Comparison of ENCODE assay signal across 1 cellular context in the genomic region with DNA sequence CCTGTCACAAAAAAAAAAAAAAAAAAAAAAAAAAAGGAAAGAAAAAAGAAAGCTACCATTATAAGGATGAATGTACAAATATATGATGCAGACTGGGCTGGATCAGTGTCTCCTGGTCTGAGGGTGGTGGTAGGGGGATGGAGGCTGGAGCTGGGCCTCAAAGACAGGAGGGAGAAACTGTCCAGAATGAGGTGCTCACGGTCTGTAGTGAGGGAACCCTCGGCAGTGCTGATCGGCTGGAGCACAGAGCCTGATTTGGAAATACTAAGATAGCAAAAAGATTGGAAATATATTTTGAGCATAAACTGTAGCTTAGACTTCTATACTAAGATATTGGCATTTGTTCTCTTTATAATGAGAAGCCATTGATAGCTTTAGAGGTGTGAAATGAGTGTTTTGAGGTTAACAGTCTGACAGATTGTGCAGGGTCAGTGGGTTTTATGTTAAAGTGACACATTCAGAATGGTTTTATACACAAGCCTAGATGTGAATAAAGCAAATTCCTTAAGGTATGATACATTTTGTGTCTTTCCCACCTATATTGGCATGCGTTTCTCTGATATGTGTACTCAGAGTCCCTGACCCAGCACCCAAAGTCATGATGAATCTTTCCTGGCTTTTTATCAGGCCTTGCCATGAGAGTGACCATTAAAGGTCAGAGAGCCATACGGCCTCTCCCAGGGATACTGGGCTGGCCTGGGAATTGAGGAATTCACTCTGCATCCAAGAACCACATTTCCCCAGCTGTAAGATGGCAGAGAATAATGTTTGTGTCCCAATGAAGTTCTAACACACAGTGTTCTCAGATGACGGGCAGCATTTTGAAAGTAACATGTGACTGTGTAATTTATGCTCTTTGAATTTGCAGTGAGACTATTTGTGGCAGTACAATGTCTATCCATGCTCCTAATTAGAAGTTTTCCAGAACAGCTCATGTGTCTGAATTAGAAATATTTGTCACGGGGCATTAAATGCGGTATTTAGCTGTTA.
TF ChIP-seq lines count a peak whose summit lies in the region.

No MANE protein-coding gene starts in this region.

TF ChIP-seq in GM23338, 12 proteins besides CTCF, POLR2A, EP300 and RAD21 (continued from another document):
- TF ChIP-seq, protein P1, sequence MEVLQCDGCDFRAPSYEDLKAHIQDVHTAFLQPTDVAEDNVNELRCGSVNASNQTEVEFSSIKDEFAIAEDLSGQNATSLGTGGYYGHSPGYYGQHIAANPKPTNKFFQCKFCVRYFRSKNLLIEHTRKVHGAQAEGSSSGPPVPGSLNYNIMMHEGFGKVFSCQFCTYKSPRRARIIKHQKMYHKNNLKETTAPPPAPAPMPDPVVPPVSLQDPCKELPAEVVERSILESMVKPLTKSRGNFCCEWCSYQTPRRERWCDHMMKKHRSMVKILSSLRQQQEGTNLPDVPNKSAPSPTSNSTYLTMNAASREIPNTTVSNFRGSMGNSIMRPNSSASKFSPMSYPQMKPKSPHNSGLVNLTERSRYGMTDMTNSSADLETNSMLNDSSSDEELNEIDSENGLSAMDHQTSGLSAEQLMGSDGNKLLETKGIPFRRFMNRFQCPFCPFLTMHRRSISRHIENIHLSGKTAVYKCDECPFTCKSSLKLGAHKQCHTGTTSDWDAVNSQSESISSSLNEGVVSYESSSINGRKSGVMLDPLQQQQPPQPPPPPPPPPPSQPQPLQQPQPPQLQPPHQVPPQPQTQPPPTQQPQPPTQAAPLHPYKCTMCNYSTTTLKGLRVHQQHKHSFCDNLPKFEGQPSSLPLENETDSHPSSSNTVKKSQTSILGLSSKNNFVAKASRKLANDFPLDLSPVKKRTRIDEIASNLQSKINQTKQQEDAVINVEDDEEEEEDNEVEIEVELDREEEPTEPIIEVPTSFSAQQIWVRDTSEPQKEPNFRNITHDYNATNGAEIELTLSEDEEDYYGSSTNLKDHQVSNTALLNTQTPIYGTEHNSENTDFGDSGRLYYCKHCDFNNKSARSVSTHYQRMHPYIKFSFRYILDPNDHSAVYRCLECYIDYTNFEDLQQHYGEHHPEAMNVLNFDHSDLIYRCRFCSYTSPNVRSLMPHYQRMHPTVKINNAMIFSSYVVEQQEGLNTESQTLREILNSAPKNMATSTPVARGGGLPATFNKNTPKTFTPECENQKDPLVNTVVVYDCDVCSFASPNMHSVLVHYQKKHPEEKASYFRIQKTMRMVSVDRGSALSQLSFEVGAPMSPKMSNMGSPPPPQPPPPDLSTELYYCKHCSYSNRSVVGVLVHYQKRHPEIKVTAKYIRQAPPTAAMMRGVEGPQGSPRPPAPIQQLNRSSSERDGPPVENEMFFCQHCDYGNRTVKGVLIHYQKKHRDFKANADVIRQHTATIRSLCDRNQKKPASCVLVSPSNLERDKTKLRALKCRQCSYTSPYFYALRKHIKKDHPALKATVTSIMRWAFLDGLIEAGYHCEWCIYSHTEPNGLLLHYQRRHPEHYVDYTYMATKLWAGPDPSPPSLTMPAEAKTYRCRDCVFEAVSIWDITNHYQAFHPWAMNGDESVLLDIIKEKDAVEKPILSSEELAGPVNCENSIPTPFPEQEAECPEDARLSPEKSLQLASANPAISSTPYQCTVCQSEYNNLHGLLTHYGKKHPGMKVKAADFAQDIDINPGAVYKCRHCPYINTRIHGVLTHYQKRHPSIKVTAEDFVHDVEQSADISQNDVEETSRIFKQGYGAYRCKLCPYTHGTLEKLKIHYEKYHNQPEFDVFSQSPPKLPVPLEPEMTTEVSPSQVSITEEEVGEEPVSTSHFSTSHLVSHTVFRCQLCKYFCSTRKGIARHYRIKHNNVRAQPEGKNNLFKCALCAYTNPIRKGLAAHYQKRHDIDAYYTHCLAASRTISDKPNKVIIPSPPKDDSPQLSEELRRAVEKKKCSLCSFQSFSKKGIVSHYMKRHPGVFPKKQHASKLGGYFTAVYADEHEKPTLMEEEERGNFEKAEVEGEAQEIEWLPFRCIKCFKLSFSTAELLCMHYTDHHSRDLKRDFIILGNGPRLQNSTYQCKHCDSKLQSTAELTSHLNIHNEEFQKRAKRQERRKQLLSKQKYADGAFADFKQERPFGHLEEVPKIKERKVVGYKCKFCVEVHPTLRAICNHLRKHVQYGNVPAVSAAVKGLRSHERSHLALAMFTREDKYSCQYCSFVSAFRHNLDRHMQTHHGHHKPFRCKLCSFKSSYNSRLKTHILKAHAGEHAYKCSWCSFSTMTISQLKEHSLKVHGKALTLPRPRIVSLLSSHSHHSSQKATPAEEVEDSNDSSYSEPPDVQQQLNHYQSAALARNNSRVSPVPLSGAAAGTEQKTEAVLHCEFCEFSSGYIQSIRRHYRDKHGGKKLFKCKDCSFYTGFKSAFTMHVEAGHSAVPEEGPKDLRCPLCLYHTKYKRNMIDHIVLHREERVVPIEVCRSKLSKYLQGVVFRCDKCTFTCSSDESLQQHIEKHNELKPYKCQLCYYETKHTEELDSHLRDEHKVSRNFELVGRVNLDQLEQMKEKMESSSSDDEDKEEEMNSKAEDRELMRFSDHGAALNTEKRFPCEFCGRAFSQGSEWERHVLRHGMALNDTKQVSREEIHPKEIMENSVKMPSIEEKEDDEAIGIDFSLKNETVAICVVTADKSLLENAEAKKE (CRISPR knock-in tag; IDR thresholded peaks at IDR 0.05): no peak
- TF ChIP-seq STAT1 (IDR thresholded peaks at IDR 0.05; ENCODE audit: unreplicated experiment): no peak
- no peak for TF ChIP-seq NANOG (IDR thresholded peaks at IDR 0.05; ENCODE audit: borderline replicate concordance)
- TF ChIP-seq, protein P2, sequence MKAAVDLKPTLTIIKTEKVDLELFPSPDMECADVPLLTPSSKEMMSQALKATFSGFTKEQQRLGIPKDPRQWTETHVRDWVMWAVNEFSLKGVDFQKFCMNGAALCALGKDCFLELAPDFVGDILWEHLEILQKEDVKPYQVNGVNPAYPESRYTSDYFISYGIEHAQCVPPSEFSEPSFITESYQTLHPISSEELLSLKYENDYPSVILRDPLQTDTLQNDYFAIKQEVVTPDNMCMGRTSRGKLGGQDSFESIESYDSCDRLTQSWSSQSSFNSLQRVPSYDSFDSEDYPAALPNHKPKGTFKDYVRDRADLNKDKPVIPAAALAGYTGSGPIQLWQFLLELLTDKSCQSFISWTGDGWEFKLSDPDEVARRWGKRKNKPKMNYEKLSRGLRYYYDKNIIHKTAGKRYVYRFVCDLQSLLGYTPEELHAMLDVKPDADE (IDR thresholded peaks at IDR 0.05): no peak
- TF ChIP-seq EZH2 (IDR thresholded peaks at IDR 0.05; ENCODE audit: low read depth, unreplicated experiment): no peak
- TF ChIP-seq ZNF114 (CRISPR knock-in tag; IDR thresholded peaks at IDR 0.05): no peak
- TF ChIP-seq CREB1 (CRISPR knock-in tag; IDR thresholded peaks at IDR 0.05; ENCODE audit: low read depth): no peak
- TF ChIP-seq JUNB (IDR thresholded peaks at IDR 0.05; ENCODE audit: unreplicated experiment): no peak
- no peak for TF ChIP-seq EZH2phosphoT487 (IDR thresholded peaks at IDR 0.05; ENCODE audit: unreplicated experiment)
